In the genomic region with DNA sequence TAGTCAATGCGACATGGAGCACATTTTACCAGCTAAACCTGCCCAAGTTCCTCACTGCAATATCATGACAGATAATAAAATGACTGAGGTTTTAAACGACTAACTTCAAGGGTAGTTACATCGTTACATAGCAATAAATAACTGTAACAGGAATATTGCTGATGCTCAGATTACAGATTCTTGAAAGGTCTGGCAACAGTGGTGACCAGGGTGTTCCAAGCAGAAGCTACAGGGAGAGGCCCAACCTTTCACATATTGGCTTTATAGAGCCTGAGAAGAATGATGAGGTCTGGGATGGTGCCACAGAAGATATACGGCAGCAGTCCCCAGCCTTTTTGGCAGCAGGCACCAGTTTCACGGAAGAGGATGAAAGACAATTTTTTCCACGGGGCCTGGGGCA, we compare ENCODE assay signal across 18 cellular contexts. TPM values are rescaled to one million over a fixed set of nuclear protein-coding genes. Genes with fewer than 3 reads are reported as not detected.
DNase-seq lines count a peak whose midpoint lies in the region; ATAC-seq, FAIRE-seq and TF ChIP-seq lines count a peak whose summit lies in the region.
"Had no signal": no experiment of that assay in that cellular context is flagged by ENCODE, and none has a peak within 500 bp of the region (broad histone marks: within the 10 kb centered on the region; RNA-seq: fewer than 3 reads in every experiment).

No MANE protein-coding gene starts in this region.

- no peak overlapping the region for H3K9ac ChIP-seq in kidney (ENCODE audit: low read length in 2 of 2)

- H3K27me3 Mint-ChIP-seq in activated T-helper 1 cell treated with anti-CD3 and anti-CD28 coated beads, Interleukin-12 subunit alpha, Interleukin-12 subunit beta, Interleukin-2, Interleukin-4 antibody, amounts not matched to agents 30 ng/mL and 10 ng/mL and 1 ng/mL, durations not matched to agents 14 hours and 24 hours and 36 hours (ENCODE audit: insufficient read depth): no peaks in the 10 kb centered on the region
- no peaks in the 10 kb centered on the region for H3K27me3 Mint-ChIP-seq in mesothelial cell of epicardium (ENCODE audit: low read depth)
- H3K27me3 Mint-ChIP-seq in naive thymus-derived CD4-positive, alpha-beta T cell: no peaks in the 10 kb centered on the region
- H3K27me3 Mint-ChIP-seq: CD4-positive, alpha-beta T cell had no signal

- ATAC-seq in naive thymus-derived CD4-positive, alpha-beta T cell: no peak

- H3K4me1 Mint-ChIP-seq in activated T-helper 1 cell treated with anti-CD3 and anti-CD28 coated beads, Interleukin-12 subunit alpha, Interleukin-12 subunit beta, Interleukin-2, Interleukin-4 antibody, amounts not matched to agents 30 ng/mL and 10 ng/mL and 1 ng/mL, durations not matched to agents 14 hours and 24 hours and 36 hours (ENCODE audit: low read depth): peaks cover 4% of the 10 kb centered on the region
- H3K4me1 Mint-ChIP-seq in mesothelial cell of epicardium: peaks cover 7% of the 10 kb centered on the region
- no peaks in the 10 kb centered on the region for H3K4me1 Mint-ChIP-seq in naive thymus-derived CD4-positive, alpha-beta T cell

- intact Hi-C loops in A673 (cut with micrococcal nuclease; ENCODE audit: unreplicated experiment): no loop called here
- intact Hi-C loops in activated T-helper 1 cell treated with anti-CD3 and anti-CD28 coated beads, Interleukin-12 subunit alpha, Interleukin-12 subunit beta, Interleukin-2, Interleukin-4 antibody, amounts not matched to agents 30 ng/mL and 10 ng/mL and 1 ng/mL, durations not matched to agents 14 hours and 24 hours and 36 hours (cut with micrococcal nuclease): loop anchor here (10.0 kb wide), 1 partner anchor 105 kb away; no protein-coding TSS in a partner anchor
- intact Hi-C loops in sigmoid colon (cut with DNase I): no loop called here
- intact Hi-C loops in naive thymus-derived CD4-positive, alpha-beta T cell (cut with micrococcal nuclease): no loop called here
- intact Hi-C loops in kidney (cut with DNase I): no loop called here

- TF ChIP-seq EP300 in sigmoid colon (IDR thresholded peaks at IDR 0.05): no peak

- no peaks in the 10 kb centered on the region for H3K27me3 ChIP-seq in A673 (replicated peaks; ENCODE audit: insufficient read depth, low read depth, low read length, poor library complexity)
- no peaks in the 10 kb centered on the region for H3K27me3 ChIP-seq in sigmoid colon
- H3K27me3 ChIP-seq in naive thymus-derived CD4-positive, alpha-beta T cell (ENCODE audit: control insufficient read depth in 2 of 2, insufficient read depth in 2 of 2, low read length in 2 of 2): no peaks in the 10 kb centered on the region

- H3K27ac ChIP-seq in A673 (ENCODE audit: low read depth, low read length, poor library complexity, severe bottlenecking) (peak overlapping the region; percentile 10), sigmoid colon (no peak overlapping the region), kidney (ENCODE audit: low read depth in 2 of 2, low read length in 2 of 2) (no peak overlapping the region)
- H3K27ac ChIP-seq in naive thymus-derived CD4-positive, alpha-beta T cell (ENCODE audit: low read depth, low read length): no peak overlapping the region
- H3K27ac ChIP-seq: C4-2B had no signal

- no peaks in the 10 kb centered on the region for H3K9me3 Mint-ChIP-seq in activated T-helper 1 cell treated with anti-CD3 and anti-CD28 coated beads, Interleukin-12 subunit alpha, Interleukin-12 subunit beta, Interleukin-2, Interleukin-4 antibody, amounts not matched to agents 30 ng/mL and 10 ng/mL and 1 ng/mL, durations not matched to agents 14 hours and 24 hours and 36 hours
- no peaks in the 10 kb centered on the region for H3K9me3 Mint-ChIP-seq in mesothelial cell of epicardium
- H3K9me3 Mint-ChIP-seq in naive thymus-derived CD4-positive, alpha-beta T cell: no peaks in the 10 kb centered on the region
- H3K9me3 Mint-ChIP-seq: CD4-positive, alpha-beta T cell had no signal

- H3K36me3 ChIP-seq in A673 (ENCODE audit: insufficient read depth, low read length, poor library complexity, severe bottlenecking) (peaks cover 70% of the 10 kb centered on the region), sigmoid colon (peaks cover 0 to 71% (median 7%) of the 10 kb centered on the region in 4 donors), kidney (ENCODE audit: control insufficient read depth in 1 of 2, insufficient read depth in 2 of 2, low read length in 2 of 2) (peaks cover 19 to 34% of the 10 kb centered on the region in 2 donors)
- H3K36me3 ChIP-seq in naive thymus-derived CD4-positive, alpha-beta T cell (ENCODE audit: control insufficient read depth in 2 of 3, insufficient read depth in 3 of 3, low read length in 3 of 3): peaks cover 3 to 67% (median 13%) of the 10 kb centered on the region in 3 experiments

- H3K4me3 Mint-ChIP-seq in activated T-helper 1 cell treated with anti-CD3 and anti-CD28 coated beads, Interleukin-12 subunit alpha, Interleukin-12 subunit beta, Interleukin-2, Interleukin-4 antibody, amounts not matched to agents 30 ng/mL and 10 ng/mL and 1 ng/mL, durations not matched to agents 14 hours and 24 hours and 36 hours: no peak overlapping the region
- no peak overlapping the region for H3K4me3 Mint-ChIP-seq in mesothelial cell of epicardium
- H3K4me3 Mint-ChIP-seq in naive thymus-derived CD4-positive, alpha-beta T cell: no peak overlapping the region
- H3K4me3 Mint-ChIP-seq: CD4-positive, alpha-beta T cell had no signal

- TF ChIP-seq CTCF in A673 (conservative IDR thresholded peaks at IDR 0.05; ENCODE audit: low read depth, low read length): no peak
- TF ChIP-seq CTCF in mesothelial cell of epicardium (IDR thresholded peaks at IDR 0.05; ENCODE audit: unreplicated experiment): no peak
- no peak for TF ChIP-seq CTCF in sigmoid colon (IDR thresholded peaks at IDR 0.05)
- TF ChIP-seq CTCF in kidney (IDR thresholded peaks at IDR 0.05; ENCODE audit: borderline replicate concordance, extremely low read depth, insufficient read depth): no peak

- WGBS in sigmoid colon, 2 donors: 80 to 83% methylated on average over 6 of the region's 6 CpGs

- H3K9me3 ChIP-seq in A673 (ENCODE audit: low read depth, low read length, poor library complexity, severe bottlenecking) (no peaks in the 10 kb centered on the region), sigmoid colon (no peaks in the 10 kb centered on the region), kidney (ENCODE audit: control insufficient read depth in 1 of 2, low read length in 2 of 2) (no peaks in the 10 kb centered on the region)
- H3K9me3 ChIP-seq in naive thymus-derived CD4-positive, alpha-beta T cell (ENCODE audit: control insufficient read depth in 2 of 3, low read length in 3 of 3): no peaks in the 10 kb centered on the region
- H3K9me3 ChIP-seq: Caco-2, HAP-1 had no signal

- H3K36me3 Mint-ChIP-seq in activated T-helper 1 cell treated with anti-CD3 and anti-CD28 coated beads, Interleukin-12 subunit alpha, Interleukin-12 subunit beta, Interleukin-2, Interleukin-4 antibody, amounts not matched to agents 30 ng/mL and 10 ng/mL and 1 ng/mL, durations not matched to agents 14 hours and 24 hours and 36 hours (ENCODE audit: low read depth): peaks cover 45% of the 10 kb centered on the region
- peaks cover 63% of the 10 kb centered on the region for H3K36me3 Mint-ChIP-seq in mesothelial cell of epicardium
- peaks cover 17 to 65% (median 44%) of the 10 kb centered on the region in 5 donors for H3K36me3 Mint-ChIP-seq in naive thymus-derived CD4-positive, alpha-beta T cell

- H3K4me1 ChIP-seq in A673 (ENCODE audit: insufficient read depth, low read length, poor library complexity, severe bottlenecking) (peaks cover 4% of the 10 kb centered on the region), sigmoid colon (no peaks in the 10 kb centered on the region), kidney (ENCODE audit: control insufficient read depth in 1 of 2, insufficient read depth in 1 of 2, low read depth in 1 of 2, low read length in 2 of 2) (no peaks in the 10 kb centered on the region)
- no peaks in the 10 kb centered on the region for H3K4me1 ChIP-seq in naive thymus-derived CD4-positive, alpha-beta T cell (ENCODE audit: control insufficient read depth in 2 of 2, insufficient read depth in 2 of 2, low read length in 2 of 2)
- H3K4me1 ChIP-seq: Caco-2, HAP-1 had no signal

- TF ChIP-seq POLR2A in GM12891 (IDR thresholded peaks at IDR 0.05; ENCODE audit: low read depth, low read length): no peak
- TF ChIP-seq POLR2A in sigmoid colon (IDR thresholded peaks at IDR 0.05): no peak

- BruUV-seq in A673 (replicated peaks; lab: Mats Ljungman, UMichigan): no TSS peak

- H3K27ac Mint-ChIP-seq in activated T-helper 1 cell treated with anti-CD3 and anti-CD28 coated beads, Interleukin-12 subunit alpha, Interleukin-12 subunit beta, Interleukin-2, Interleukin-4 antibody, amounts not matched to agents 30 ng/mL and 10 ng/mL and 1 ng/mL, durations not matched to agents 14 hours and 24 hours and 36 hours: peak overlapping the region; percentile 18
- H3K27ac Mint-ChIP-seq in mesothelial cell of epicardium: peak overlapping the region; percentile 64
- peak overlapping the region in 1 of 9 donors; percentile 54 for H3K27ac Mint-ChIP-seq in naive thymus-derived CD4-positive, alpha-beta T cell
- H3K27ac Mint-ChIP-seq: CD4-positive, alpha-beta T cell had no signal

- FAIRE-seq in GM12891 (lab: Jason Lieb, UNC) (peak; percentile 35), kidney (lab: Jason Lieb, UNC) (no peak)
- FAIRE-seq: A204.1, D721Med had no signal

- CTCF ChIA-PET in A673 (lab: Charles Lee): no interaction called here
- CTCF ChIA-PET in naive thymus-derived CD4-positive, alpha-beta T cell (lab: Charles Lee): no interaction called here

- no peak for DNase-seq in A673 (ENCODE audit: low spot score)
- DNase-seq in GM12891 (ENCODE audit: insufficient read length, low spot score): no peak
- no peak for DNase-seq in activated T-helper 1 cell treated with anti-CD3 and anti-CD28 coated beads, Interleukin-12 subunit alpha, Interleukin-12 subunit beta, Interleukin-2, Interleukin-4 antibody, amounts not matched to agents 30 ng/mL and 10 ng/mL and 1 ng/mL, durations not matched to agents 14 hours and 24 hours and 36 hours (ENCODE audit: low spot score)
- DNase-seq in mesothelial cell of epicardium (ENCODE audit: low spot score in 2 of 2, unreplicated experiment in 2 of 2): no peak
- DNase-seq in sigmoid colon: no peak
- DNase-seq in DMS 273 (lab: John Stamatoyannopoulos, UW; ENCODE audit: unreplicated experiment): no peak
- DNase-seq in naive thymus-derived CD4-positive, alpha-beta T cell: no peak
- DNase-seq in kidney: no peak
- DNase-seq: AML-193; Caco-2; CD4-positive, alpha-beta T cell; DMS153; DMS79; GDM1 had no signal

- POLR2A ChIA-PET in A673 (lab: Charles Lee; ENCODE audit: low non-redundant PET): no interaction called here
- POLR2A ChIA-PET in naive thymus-derived CD4-positive, alpha-beta T cell (lab: Charles Lee): no interaction called here

- H3K4me3 ChIP-seq in A673 (ENCODE audit: low read depth, low read length, poor library complexity, severe bottlenecking) (no peak overlapping the region), sigmoid colon (no peak overlapping the region), kidney (ENCODE audit: low read length in 2 of 2) (no peak overlapping the region)
- no peak overlapping the region for H3K4me3 ChIP-seq in naive thymus-derived CD4-positive, alpha-beta T cell (ENCODE audit: low read length)
- H3K4me3 ChIP-seq: HAP-1 had no signal

RNA-seq across cellular contexts. Expression of a gene that starts 51.1 kb away (rescaled TPM):
- total RNA-seq in A673 (2021): 21.7 and 25.0 TPM in 2 replicates
- 0.14 TPM for polyA plus RNA-seq in GM12891 (2012; ENCODE audit: low read depth, missing spikeins)
- total RNA-seq in activated T-helper 1 cell treated with anti-CD3 and anti-CD28 coated beads, Interleukin-12 subunit alpha, Interleukin-12 subunit beta, Interleukin-2, Interleukin-4 antibody, amounts not matched to agents 30 ng/mL and 10 ng/mL and 1 ng/mL, durations not matched to agents 14 hours and 24 hours and 36 hours: 1.4 and 1.7 TPM in 2 replicates
- 0.84 to 1.1 TPM (median 1.1 TPM) in 3 replicates for total RNA-seq in mesothelial cell of epicardium
- total RNA-seq in sigmoid colon: 1 to 10 TPM in 3 of 4 donors, under 1 TPM in 1; 0.99 to 2.3 (median 1.5) TPM
- 1 to 10 TPM in 1 of 3 donors, not detected in 2; 1.0 TPM for polyA plus RNA-seq in sigmoid colon
- total RNA-seq in naive thymus-derived CD4-positive, alpha-beta T cell: under 1 TPM in 4 of 5 experiments, not detected in 1; 0.10 to 0.51 (median 0.43) TPM
- not detected for polyA plus RNA-seq in naive thymus-derived CD4-positive, alpha-beta T cell
- 0.16 TPM for total RNA-seq in kidney
- 0.67 TPM for polyA plus RNA-seq in kidney (ENCODE audit: insufficient read depth, low read depth, low replicate concordance)
